1 cellular context compared by ENCODE assay signal in the genomic region with DNA sequence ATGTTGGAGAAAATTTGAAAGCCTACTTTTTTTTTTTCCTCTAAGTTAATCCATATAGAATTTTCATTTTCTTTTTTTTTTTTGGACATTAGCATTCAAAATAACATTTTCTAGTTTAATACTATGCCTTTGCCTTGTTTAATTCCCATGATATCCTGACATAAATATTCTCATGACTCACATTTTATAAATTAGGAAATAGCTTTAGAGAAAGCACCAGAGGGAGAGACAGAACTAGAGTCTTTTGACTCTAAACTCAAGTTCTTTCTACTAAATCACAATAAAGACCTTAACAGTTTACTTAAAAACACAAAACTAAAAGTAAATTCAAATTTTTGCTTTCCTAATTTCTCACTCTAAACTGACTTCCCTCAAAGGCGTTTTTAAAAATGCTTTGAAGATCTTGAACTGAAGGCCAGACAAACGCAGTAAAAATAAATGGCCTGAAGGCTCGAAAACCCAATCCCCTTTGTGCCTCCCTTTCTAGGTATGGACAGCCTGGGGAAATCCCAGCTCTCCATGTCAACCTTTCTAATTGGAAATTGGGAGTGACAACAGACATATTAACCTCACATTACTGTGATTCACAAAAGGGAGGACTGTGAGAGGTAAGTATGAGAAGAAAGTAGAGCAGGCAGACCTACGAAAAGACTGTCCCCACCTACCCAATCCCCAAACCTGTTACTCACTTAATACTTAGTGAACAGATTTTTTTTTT.
TF ChIP-seq lines count a peak whose summit lies in the region.

No MANE protein-coding gene starts in this region.

TF ChIP-seq in SK-N-SH treated with all-trans-retinoic acid at 6 μM for 48 hours, 23 proteins besides CTCF, POLR2A, EP300 and RAD21 (continued from another document):
- TF ChIP-seq, protein P1, sequence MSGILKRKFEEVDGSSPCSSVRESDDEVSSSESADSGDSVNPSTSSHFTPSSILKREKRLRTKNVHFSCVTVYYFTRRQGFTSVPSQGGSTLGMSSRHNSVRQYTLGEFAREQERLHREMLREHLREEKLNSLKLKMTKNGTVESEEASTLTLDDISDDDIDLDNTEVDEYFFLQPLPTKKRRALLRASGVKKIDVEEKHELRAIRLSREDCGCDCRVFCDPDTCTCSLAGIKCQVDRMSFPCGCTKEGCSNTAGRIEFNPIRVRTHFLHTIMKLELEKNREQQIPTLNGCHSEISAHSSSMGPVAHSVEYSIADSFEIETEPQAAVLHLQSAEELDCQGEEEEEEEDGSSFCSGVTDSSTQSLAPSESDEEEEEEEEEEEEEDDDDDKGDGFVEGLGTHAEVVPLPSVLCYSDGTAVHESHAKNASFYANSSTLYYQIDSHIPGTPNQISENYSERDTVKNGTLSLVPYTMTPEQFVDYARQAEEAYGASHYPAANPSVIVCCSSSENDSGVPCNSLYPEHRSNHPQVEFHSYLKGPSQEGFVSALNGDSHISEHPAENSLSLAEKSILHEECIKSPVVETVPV (CRISPR knock-in tag; IDR thresholded peaks at IDR 0.05): no peak
- no peak for TF ChIP-seq SNAI2 (CRISPR knock-in tag; IDR thresholded peaks at IDR 0.05)
- TF ChIP-seq ZNF8 (CRISPR knock-in tag; IDR thresholded peaks at IDR 0.05): no peak
- TF ChIP-seq ESRRG (CRISPR knock-in tag; IDR thresholded peaks at IDR 0.05): no peak
- no peak for TF ChIP-seq ARNTL (CRISPR knock-in tag; IDR thresholded peaks at IDR 0.05; ENCODE audit: borderline replicate concordance, low read depth)
- TF ChIP-seq, protein P2, sequence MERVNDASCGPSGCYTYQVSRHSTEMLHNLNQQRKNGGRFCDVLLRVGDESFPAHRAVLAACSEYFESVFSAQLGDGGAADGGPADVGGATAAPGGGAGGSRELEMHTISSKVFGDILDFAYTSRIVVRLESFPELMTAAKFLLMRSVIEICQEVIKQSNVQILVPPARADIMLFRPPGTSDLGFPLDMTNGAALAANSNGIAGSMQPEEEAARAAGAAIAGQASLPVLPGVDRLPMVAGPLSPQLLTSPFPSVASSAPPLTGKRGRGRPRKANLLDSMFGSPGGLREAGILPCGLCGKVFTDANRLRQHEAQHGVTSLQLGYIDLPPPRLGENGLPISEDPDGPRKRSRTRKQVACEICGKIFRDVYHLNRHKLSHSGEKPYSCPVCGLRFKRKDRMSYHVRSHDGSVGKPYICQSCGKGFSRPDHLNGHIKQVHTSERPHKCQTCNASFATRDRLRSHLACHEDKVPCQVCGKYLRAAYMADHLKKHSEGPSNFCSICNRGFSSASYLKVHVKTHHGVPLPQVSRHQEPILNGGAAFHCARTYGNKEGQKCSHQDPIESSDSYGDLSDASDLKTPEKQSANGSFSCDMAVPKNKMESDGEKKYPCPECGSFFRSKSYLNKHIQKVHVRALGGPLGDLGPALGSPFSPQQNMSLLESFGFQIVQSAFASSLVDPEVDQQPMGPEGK (CRISPR knock-in tag; IDR thresholded peaks at IDR 0.05; ENCODE audit: borderline replicate concordance): no peak
- TF ChIP-seq ZFP3 (CRISPR knock-in tag; IDR thresholded peaks at IDR 0.05): no peak
- TF ChIP-seq ZNF70 (CRISPR knock-in tag; IDR thresholded peaks at IDR 0.05): no peak
- no peak for TF ChIP-seq ZNF565 (CRISPR knock-in tag; conservative IDR thresholded peaks at IDR 0.05; ENCODE audit: low read depth)
